Comparison of ENCODE assay signal across 2 cellular contexts in genomic region chr6:169263836-169264608, GRCh38.
TF ChIP-seq lines count a peak whose summit lies in the region.

No MANE protein-coding gene starts in this region.

TF ChIP-seq in IMR-90, 13 proteins besides CTCF, POLR2A, EP300 and RAD21:
- TF ChIP-seq CEBPB (IDR thresholded peaks at IDR 0.05; ENCODE audit: low read depth, low read length) = no peak

TF ChIP-seq in HepG2, 621 proteins besides CTCF, POLR2A, EP300 and RAD21:
- TF ChIP-seq ZSCAN21 (CRISPR knock-in tag; IDR thresholded peaks at IDR 0.05; ENCODE audit: borderline replicate concordance) (peak; percentile 72), ATF7-NPFF (CRISPR knock-in tag; IDR thresholded peaks at IDR 0.05; ENCODE audit: low read depth) (no peak)
